1 cellular context compared by ENCODE assay signal in the genomic region with DNA sequence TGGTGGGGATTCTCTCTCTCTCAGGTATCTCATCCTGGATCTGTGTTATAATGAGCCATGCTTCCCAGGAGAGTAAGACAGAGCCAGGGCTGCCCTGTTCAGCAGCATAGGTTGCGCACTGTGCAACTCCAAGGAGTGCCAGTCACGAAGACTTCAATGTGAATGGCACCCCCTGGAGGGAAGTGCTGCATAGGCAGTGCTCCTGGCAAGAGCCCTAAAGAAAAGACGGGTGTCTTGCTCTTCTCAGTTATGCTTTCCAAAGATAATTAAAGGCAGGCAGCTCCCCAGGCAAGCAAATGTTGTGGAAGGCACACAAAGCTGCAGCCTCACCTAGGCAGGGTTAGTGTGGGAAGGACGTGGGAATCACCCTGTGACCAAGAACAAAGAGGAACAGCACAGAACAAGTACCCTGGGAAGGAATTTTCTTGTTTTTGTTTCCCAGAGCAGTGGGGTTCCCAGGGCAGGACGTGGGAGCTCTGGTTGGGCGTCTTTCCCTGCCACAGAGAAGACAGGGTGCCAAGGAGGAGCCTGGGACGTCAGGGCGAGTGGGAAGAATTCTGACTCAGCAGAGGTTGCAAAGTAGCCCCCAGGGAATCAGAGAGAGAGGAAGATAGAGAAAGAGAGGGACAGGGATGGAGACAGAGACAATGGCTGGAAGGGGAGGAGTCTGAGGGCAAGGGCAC.
TF ChIP-seq lines count a peak whose summit lies in the region.

No MANE protein-coding gene starts in this region.

TF ChIP-seq in GM12878, 131 proteins besides CTCF, POLR2A, EP300 and RAD21 (continued from another document):
- TF ChIP-seq, protein P1, sequence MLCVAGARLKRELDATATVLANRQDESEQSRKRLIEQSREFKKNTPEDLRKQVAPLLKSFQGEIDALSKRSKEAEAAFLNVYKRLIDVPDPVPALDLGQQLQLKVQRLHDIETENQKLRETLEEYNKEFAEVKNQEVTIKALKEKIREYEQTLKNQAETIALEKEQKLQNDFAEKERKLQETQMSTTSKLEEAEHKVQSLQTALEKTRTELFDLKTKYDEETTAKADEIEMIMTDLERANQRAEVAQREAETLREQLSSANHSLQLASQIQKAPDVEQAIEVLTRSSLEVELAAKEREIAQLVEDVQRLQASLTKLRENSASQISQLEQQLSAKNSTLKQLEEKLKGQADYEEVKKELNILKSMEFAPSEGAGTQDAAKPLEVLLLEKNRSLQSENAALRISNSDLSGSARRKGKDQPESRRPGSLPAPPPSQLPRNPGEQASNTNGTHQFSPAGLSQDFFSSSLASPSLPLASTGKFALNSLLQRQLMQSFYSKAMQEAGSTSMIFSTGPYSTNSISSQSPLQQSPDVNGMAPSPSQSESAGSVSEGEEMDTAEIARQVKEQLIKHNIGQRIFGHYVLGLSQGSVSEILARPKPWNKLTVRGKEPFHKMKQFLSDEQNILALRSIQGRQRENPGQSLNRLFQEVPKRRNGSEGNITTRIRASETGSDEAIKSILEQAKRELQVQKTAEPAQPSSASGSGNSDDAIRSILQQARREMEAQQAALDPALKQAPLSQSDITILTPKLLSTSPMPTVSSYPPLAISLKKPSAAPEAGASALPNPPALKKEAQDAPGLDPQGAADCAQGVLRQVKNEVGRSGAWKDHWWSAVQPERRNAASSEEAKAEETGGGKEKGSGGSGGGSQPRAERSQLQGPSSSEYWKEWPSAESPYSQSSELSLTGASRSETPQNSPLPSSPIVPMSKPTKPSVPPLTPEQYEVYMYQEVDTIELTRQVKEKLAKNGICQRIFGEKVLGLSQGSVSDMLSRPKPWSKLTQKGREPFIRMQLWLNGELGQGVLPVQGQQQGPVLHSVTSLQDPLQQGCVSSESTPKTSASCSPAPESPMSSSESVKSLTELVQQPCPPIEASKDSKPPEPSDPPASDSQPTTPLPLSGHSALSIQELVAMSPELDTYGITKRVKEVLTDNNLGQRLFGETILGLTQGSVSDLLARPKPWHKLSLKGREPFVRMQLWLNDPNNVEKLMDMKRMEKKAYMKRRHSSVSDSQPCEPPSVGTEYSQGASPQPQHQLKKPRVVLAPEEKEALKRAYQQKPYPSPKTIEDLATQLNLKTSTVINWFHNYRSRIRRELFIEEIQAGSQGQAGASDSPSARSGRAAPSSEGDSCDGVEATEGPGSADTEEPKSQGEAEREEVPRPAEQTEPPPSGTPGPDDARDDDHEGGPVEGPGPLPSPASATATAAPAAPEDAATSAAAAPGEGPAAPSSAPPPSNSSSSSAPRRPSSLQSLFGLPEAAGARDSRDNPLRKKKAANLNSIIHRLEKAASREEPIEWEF (IDR thresholded peaks at IDR 0.05; ENCODE audit: insufficient replicate concordance, low read depth, low read length) = peak; percentile 60
